ENCODE assay signal across 8 cellular contexts in the genomic region with DNA sequence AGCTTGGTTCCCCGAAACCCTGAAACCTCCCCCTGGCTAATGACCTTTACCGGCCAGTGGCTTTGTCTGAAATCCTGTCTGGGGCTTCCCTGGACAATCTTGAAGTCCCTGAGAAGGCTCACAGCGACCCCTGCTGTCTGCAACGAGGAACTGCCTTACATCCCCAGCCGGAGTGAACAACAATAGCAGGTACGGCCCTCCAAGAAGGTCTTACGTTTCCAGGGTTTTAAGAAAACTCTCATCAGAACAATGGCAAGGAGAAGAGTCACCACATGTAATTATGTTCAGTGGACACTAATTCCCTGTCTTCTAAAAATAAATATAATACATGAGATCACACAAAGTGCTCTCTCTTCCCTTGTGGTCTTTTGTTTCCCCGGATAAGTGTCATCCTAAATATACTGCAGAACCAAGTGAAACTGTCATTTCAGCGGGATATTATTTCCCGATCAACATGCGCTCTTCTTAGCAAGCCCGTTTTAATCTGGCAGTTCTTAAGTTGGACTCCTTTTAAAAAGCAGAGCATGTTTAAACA. TPM values are rescaled to one million over a fixed set of nuclear protein-coding genes. Genes with fewer than 3 reads are reported as not detected.
DNase-seq lines count a peak whose midpoint lies in the region; ATAC-seq and TF ChIP-seq lines count a peak whose summit lies in the region.

No MANE protein-coding gene starts in this region.

- no peak overlapping the region for H3K9ac ChIP-seq in parathyroid adenoma

- CTCF ChIA-PET in GM10248 (lab: Yijun Ruan, JAX) = interaction anchor here (0.7 to 7.1 kb wide), 13 partner anchors 10 to 602 kb away, joined by 3 to 34 read pairs (median 4); no protein-coding TSS in a partner anchor
- CTCF ChIA-PET in RWPE1 (lab: Yijun Ruan, JAX) = interaction anchor here (0.6 to 0.8 kb wide), 9 partner anchors 9 to 1247 kb away, joined by 3 to 5 read pairs (median 3); no protein-coding TSS in a partner anchor

- H3K79me2 ChIP-seq in parathyroid adenoma = no peaks in the 10 kb centered on the region

- no peaks in the 10 kb centered on the region for H3K9me3 ChIP-seq in parathyroid adenoma (ENCODE audit: control insufficient read depth, low read length)

- no peak for ATAC-seq in GM18909 (IDR thresholded peaks at IDR 0.05; ENCODE audit: poor library complexity, unreplicated experiment)

- no peak overlapping the region for H3K4me2 ChIP-seq in parathyroid adenoma (ENCODE audit: low read length)

- POLR2A ChIA-PET in GM10248 (lab: Yijun Ruan, JAX) = no interaction called here
- POLR2A ChIA-PET in RWPE1 (lab: Yijun Ruan, JAX; ENCODE audit: low non-redundant PET) = no interaction called here

- peak; percentile 69 for DNase-seq in GM10248 (ENCODE audit: extremely low spot score)
- DNase-seq in Kasumi-1 (lab: John Stamatoyannopoulos, UW) = peak; percentile 70 to 73
- DNase-seq in RWPE1 (ENCODE audit: low spot score) = peak; percentile 73
- peak in 3 of 4 experiments; percentile 4 to 5 (median 5) for DNase-seq in activated naive CD4-positive, alpha-beta T cell (lab: John Stamatoyannopoulos, UW)
- DNase-seq in glomerular endothelial cell (ENCODE audit: extremely low read depth, low read depth, low spot score) = peak; percentile 60
- no peak for DNase-seq in OCI-M2 (lab: John Stamatoyannopoulos, UW; ENCODE audit: unreplicated experiment)

- no peak overlapping the region for H2AFZ ChIP-seq in parathyroid adenoma

- H3K27me3 ChIP-seq in parathyroid adenoma (ENCODE audit: control insufficient read depth, insufficient read depth, low read length) = no peaks in the 10 kb centered on the region

- H3K27ac ChIP-seq in RWPE1 = no peak overlapping the region
- H3K27ac ChIP-seq in parathyroid adenoma = no peak overlapping the region

- H3K36me3 ChIP-seq in parathyroid adenoma (ENCODE audit: control insufficient read depth, insufficient read depth, low read length) = no peaks in the 10 kb centered on the region

- H3K4me1 ChIP-seq in parathyroid adenoma = no peaks in the 10 kb centered on the region

- no peak overlapping the region for H3K4me3 ChIP-seq in parathyroid adenoma (ENCODE audit: low read depth, low read length)

- TF ChIP-seq CTCF in GM10248 (IDR thresholded peaks at IDR 0.05; ENCODE audit: control extremely low read depth, extremely low read depth, low read depth, missing control alignments) (peak; percentile 86), RWPE1 (conservative IDR thresholded peaks at IDR 0.05; ENCODE audit: low read depth) (peak; percentile 86), parathyroid adenoma (IDR thresholded peaks at IDR 0.05) (peak; percentile 76)

RNA-seq across cellular contexts. Expression of gene RBM19, which starts 53.3 kb away (rescaled TPM):
- total RNA-seq in glomerular endothelial cell = 21.3 and 24.3 TPM in 2 replicates
